Comparison of ENCODE assay signal across 9 cellular contexts in the genomic region with DNA sequence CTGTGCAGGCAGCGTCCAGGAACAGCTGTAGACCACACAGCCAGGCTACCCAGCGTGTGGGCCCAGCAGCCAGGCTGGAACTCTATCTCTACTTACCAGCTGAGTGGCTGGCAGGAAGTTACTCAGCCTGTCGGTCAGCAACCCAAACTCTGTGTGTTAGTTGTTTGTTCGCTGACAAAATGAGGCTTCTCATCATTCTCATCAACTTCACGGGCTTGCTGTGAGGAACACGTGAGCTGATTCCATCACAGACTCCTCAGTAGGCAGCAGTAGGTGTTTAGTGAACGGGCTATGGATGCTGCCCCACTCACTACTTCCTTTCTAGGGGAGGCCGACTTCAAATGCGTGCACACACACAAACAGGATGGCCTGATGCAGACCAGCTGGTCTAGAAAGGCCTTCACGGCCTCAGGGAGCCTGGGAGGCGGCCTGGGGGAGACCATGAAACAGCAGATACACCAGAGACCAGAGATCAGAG. TPM values are rescaled to one million over a fixed set of nuclear protein-coding genes. Genes with fewer than 3 reads are reported as not detected.
A peak's percentile ranks its signal among the peaks of the same experiment; 100 is the strongest.
DNase-seq lines count a peak whose midpoint lies in the region; ATAC-seq and TF ChIP-seq lines count a peak whose summit lies in the region.
"Had no signal": no experiment of that assay in that cellular context is flagged by ENCODE, and none has a peak within 500 bp of the region (broad histone marks: within the 10 kb centered on the region; RNA-seq: fewer than 3 reads in every experiment).

No MANE protein-coding gene starts in this region.

- H3K27ac Mint-ChIP-seq in CD8-positive, alpha-beta memory T cell: peak overlapping the region in 2 of 8 donors; percentile 51 to 80
- H3K27ac Mint-ChIP-seq in activated T-helper 2 cell treated with anti-CD3 and anti-CD28 coated beads, Interferon-gamma antibody, Interleukin-2, Interleukin-4, amounts not matched to agents 10 μg/mL and 5 μg/mL and 100 μg/mL, durations not matched to agents 14 hours and 24 hours and 36 hours: peak overlapping the region; percentile 86
- H3K27ac Mint-ChIP-seq in memory B cell: peak overlapping the region; percentile 32

- CTCF ChIA-PET in CD8-positive, alpha-beta memory T cell (lab: Charles Lee): interaction anchor here (1.4 kb wide), 1 partner anchor 11 kb away, joined by 3 read pairs; no protein-coding TSS in a partner anchor

- POLR2A ChIA-PET in CD8-positive, alpha-beta memory T cell (lab: Charles Lee): no interaction called here

- no peaks in the 10 kb centered on the region for H3K9me3 ChIP-seq in CD8-positive, alpha-beta memory T cell (ENCODE audit: low read length)

- H3K4me1 Mint-ChIP-seq in CD8-positive, alpha-beta memory T cell: no peaks in the 10 kb centered on the region
- peaks cover 11% of the 10 kb centered on the region for H3K4me1 Mint-ChIP-seq in activated T-helper 2 cell treated with anti-CD3 and anti-CD28 coated beads, Interferon-gamma antibody, Interleukin-2, Interleukin-4, amounts not matched to agents 10 μg/mL and 5 μg/mL and 100 μg/mL, durations not matched to agents 14 hours and 24 hours and 36 hours (ENCODE audit: low read depth)
- H3K4me1 Mint-ChIP-seq in memory B cell: peaks cover 8% of the 10 kb centered on the region

- in situ Hi-C loops in KBM-7 (cut with MboI; ENCODE audit: low pct_unique_long_range_greater_than_20kb, low sequenced_read_pairs) (no loop called here), GM13976 (cut with MboI; ENCODE audit: low sequenced_read_pairs, unreplicated experiment) (no loop called here)

- H3K9me3 Mint-ChIP-seq in CD8-positive, alpha-beta memory T cell: no peaks in the 10 kb centered on the region
- no peaks in the 10 kb centered on the region for H3K9me3 Mint-ChIP-seq in activated T-helper 2 cell treated with anti-CD3 and anti-CD28 coated beads, Interferon-gamma antibody, Interleukin-2, Interleukin-4, amounts not matched to agents 10 μg/mL and 5 μg/mL and 100 μg/mL, durations not matched to agents 14 hours and 24 hours and 36 hours
- H3K9me3 Mint-ChIP-seq in memory B cell: no peaks in the 10 kb centered on the region
- H3K9me3 Mint-ChIP-seq: IgD-negative memory B cell had no signal

- no peaks in the 10 kb centered on the region for H3K36me3 ChIP-seq in CD8-positive, alpha-beta memory T cell (ENCODE audit: insufficient read depth, low read length)

- H3K4me1 ChIP-seq in CD8-positive, alpha-beta memory T cell (ENCODE audit: insufficient read depth, low read length): no peaks in the 10 kb centered on the region

- no peak overlapping the region for H3K4me3 Mint-ChIP-seq in CD8-positive, alpha-beta memory T cell
- no peak overlapping the region for H3K4me3 Mint-ChIP-seq in activated T-helper 2 cell treated with anti-CD3 and anti-CD28 coated beads, Interferon-gamma antibody, Interleukin-2, Interleukin-4, amounts not matched to agents 10 μg/mL and 5 μg/mL and 100 μg/mL, durations not matched to agents 14 hours and 24 hours and 36 hours (ENCODE audit: low read depth)
- no peak overlapping the region for H3K4me3 Mint-ChIP-seq in memory B cell

- DNase-seq in CD8-positive, alpha-beta memory T cell: no peak
- peak; percentile 52 for DNase-seq in KBM-7
- no peak for DNase-seq in activated T-helper 2 cell treated with anti-CD3 and anti-CD28 coated beads, Interferon-gamma antibody, Interleukin-2, Interleukin-4, amounts not matched to agents 10 μg/mL and 5 μg/mL and 100 μg/mL, durations not matched to agents 14 hours and 24 hours and 36 hours (ENCODE audit: low spot score)
- DNase-seq in memory B cell (ENCODE audit: low spot score in 2 of 2): no peak
- no peak for DNase-seq in GM13976 (ENCODE audit: low spot score)
- no peak for DNase-seq in NCI-H2029 treated with DMSO at 0.1 percent for 48 hours (lab: John Stamatoyannopoulos, UW)
- no peak for DNase-seq in mesenteric fat pad (ENCODE audit: low spot score)

- no peak for TF ChIP-seq CTCF in GM13976 (IDR thresholded peaks at IDR 0.05; ENCODE audit: borderline replicate concordance, control extremely low read depth, extremely low read depth, insufficient read depth, missing control alignments)

- ATAC-seq in memory B cell (ENCODE audit: low read depth) (peak; percentile 47), HG03045 (IDR thresholded peaks at IDR 0.05; ENCODE audit: unreplicated experiment) (no peak)

- intact Hi-C loops in activated T-helper 2 cell treated with anti-CD3 and anti-CD28 coated beads, Interferon-gamma antibody, Interleukin-2, Interleukin-4, amounts not matched to agents 10 μg/mL and 5 μg/mL and 100 μg/mL, durations not matched to agents 14 hours and 24 hours and 36 hours (cut with micrococcal nuclease): no loop called here

- H3K27ac ChIP-seq in CD8-positive, alpha-beta memory T cell (ENCODE audit: low read depth, low read length): peak overlapping the region; percentile 57

- no peaks in the 10 kb centered on the region for H3K36me3 Mint-ChIP-seq in CD8-positive, alpha-beta memory T cell
- no peaks in the 10 kb centered on the region for H3K36me3 Mint-ChIP-seq in activated T-helper 2 cell treated with anti-CD3 and anti-CD28 coated beads, Interferon-gamma antibody, Interleukin-2, Interleukin-4, amounts not matched to agents 10 μg/mL and 5 μg/mL and 100 μg/mL, durations not matched to agents 14 hours and 24 hours and 36 hours (ENCODE audit: low read depth)
- no peaks in the 10 kb centered on the region for H3K36me3 Mint-ChIP-seq in memory B cell

- H3K27me3 Mint-ChIP-seq in CD8-positive, alpha-beta memory T cell: peaks cover 0 to 6% of the 10 kb centered on the region in 2 donors
- no peaks in the 10 kb centered on the region for H3K27me3 Mint-ChIP-seq in activated T-helper 2 cell treated with anti-CD3 and anti-CD28 coated beads, Interferon-gamma antibody, Interleukin-2, Interleukin-4, amounts not matched to agents 10 μg/mL and 5 μg/mL and 100 μg/mL, durations not matched to agents 14 hours and 24 hours and 36 hours (ENCODE audit: low read depth)
- no peaks in the 10 kb centered on the region for H3K27me3 Mint-ChIP-seq in memory B cell
- H3K27me3 Mint-ChIP-seq: IgD-negative memory B cell had no signal

- no peaks in the 10 kb centered on the region for H3K27me3 ChIP-seq in CD8-positive, alpha-beta memory T cell (ENCODE audit: insufficient read depth, low read length, poor library complexity, severe bottlenecking)

- H3K4me3 ChIP-seq in CD8-positive, alpha-beta memory T cell (ENCODE audit: low read length): no peak overlapping the region

RNA-seq across cellular contexts. Expression of gene SPDYC, which starts 0.8 kb away (rescaled TPM):
- not detected for total RNA-seq in CD8-positive, alpha-beta memory T cell
- polyA plus RNA-seq in CD8-positive, alpha-beta memory T cell: not detected
- not detected in 2 replicates for total RNA-seq in activated T-helper 2 cell treated with anti-CD3 and anti-CD28 coated beads, Interferon-gamma antibody, Interleukin-2, Interleukin-4, amounts not matched to agents 10 μg/mL and 5 μg/mL and 100 μg/mL, durations not matched to agents 14 hours and 24 hours and 36 hours
- not detected for total RNA-seq in mesenteric fat pad
- polyA plus RNA-seq: IgD-negative memory B cell had no signal

RNA-seq across cellular contexts. Expression of gene CAPN1, which starts 12.5 kb away (rescaled TPM):
- 10 to 100 TPM; 88.2 to 92.0 TPM for total RNA-seq in CD8-positive, alpha-beta memory T cell
- 110 TPM for polyA plus RNA-seq in CD8-positive, alpha-beta memory T cell
- 143 and 144 TPM in 2 replicates for total RNA-seq in activated T-helper 2 cell treated with anti-CD3 and anti-CD28 coated beads, Interferon-gamma antibody, Interleukin-2, Interleukin-4, amounts not matched to agents 10 μg/mL and 5 μg/mL and 100 μg/mL, durations not matched to agents 14 hours and 24 hours and 36 hours
- 102 TPM for total RNA-seq in mesenteric fat pad

RNA-seq across cellular contexts. Expression of gene SYVN1, which starts 34.9 kb away (rescaled TPM):
- total RNA-seq in CD8-positive, alpha-beta memory T cell: 10 to 100 TPM; 35.1 to 39.7 TPM
- polyA plus RNA-seq in CD8-positive, alpha-beta memory T cell: 19.6 TPM
- total RNA-seq in activated T-helper 2 cell treated with anti-CD3 and anti-CD28 coated beads, Interferon-gamma antibody, Interleukin-2, Interleukin-4, amounts not matched to agents 10 μg/mL and 5 μg/mL and 100 μg/mL, durations not matched to agents 14 hours and 24 hours and 36 hours: 40.1 and 42.2 TPM in 2 replicates
- 78.8 TPM for total RNA-seq in mesenteric fat pad

RNA-seq across cellular contexts. Expression of gene MRPL49, which starts 47.1 kb away (rescaled TPM):
- total RNA-seq in CD8-positive, alpha-beta memory T cell: 100 to 1,000 TPM; 117 to 118 TPM
- polyA plus RNA-seq in CD8-positive, alpha-beta memory T cell: 81.5 TPM
- 66.6 and 67.1 TPM in 2 replicates for total RNA-seq in activated T-helper 2 cell treated with anti-CD3 and anti-CD28 coated beads, Interferon-gamma antibody, Interleukin-2, Interleukin-4, amounts not matched to agents 10 μg/mL and 5 μg/mL and 100 μg/mL, durations not matched to agents 14 hours and 24 hours and 36 hours
- total RNA-seq in mesenteric fat pad: 26.1 TPM

RNA-seq across cellular contexts. Expression of gene FAU, which starts 47.3 kb away (rescaled TPM):
- 1,000 to 10,000 TPM; 1,054 to 1,073 TPM for total RNA-seq in CD8-positive, alpha-beta memory T cell
- polyA plus RNA-seq in CD8-positive, alpha-beta memory T cell: 904 TPM
- 1,016 and 1,034 TPM in 2 replicates for total RNA-seq in activated T-helper 2 cell treated with anti-CD3 and anti-CD28 coated beads, Interferon-gamma antibody, Interleukin-2, Interleukin-4, amounts not matched to agents 10 μg/mL and 5 μg/mL and 100 μg/mL, durations not matched to agents 14 hours and 24 hours and 36 hours
- total RNA-seq in mesenteric fat pad: 617 TPM
